ENCODE assay signal across 18 cellular contexts in genomic region chr18:49548266-49548665, GRCh38. TPM values are rescaled to one million over a fixed set of nuclear protein-coding genes. Genes with fewer than 3 reads are reported as not detected.
A peak's percentile ranks its signal among the peaks of the same experiment; 100 is the strongest.
DNase-seq lines count a peak whose midpoint lies in the region; ATAC-seq and TF ChIP-seq lines count a peak whose summit lies in the region.
"Had no signal": no experiment of that assay in that cellular context is flagged by ENCODE, and none has a peak within 500 bp of the region (broad histone marks: within the 10 kb centered on the region; RNA-seq: fewer than 3 reads in every experiment).

No MANE protein-coding gene starts in this region.

- CTCF ChIA-PET in HCT116 (lab: Charles Lee) = interaction anchor here (1.0 to 1.1 kb wide), 2 partner anchors 12 to 178 kb away, joined by 3 read pairs; no protein-coding TSS in a partner anchor

- no peaks in the 10 kb centered on the region for H3K9me3 ChIP-seq in HCT116 (ENCODE audit: control insufficient read depth in 1 of 2, insufficient read depth in 1 of 2, low read depth in 1 of 2, low read length in 2 of 2)
- H3K9me3 ChIP-seq: psoas muscle had no signal

- no peak for TF ChIP-seq CTCF in HCT116 (IDR thresholded peaks at IDR 0.05 in 2 of 3, conservative IDR thresholded peaks at IDR 0.05 in 1 of 3; ENCODE audit: borderline replicate concordance in 1 of 3, insufficient read depth in 1 of 3, low read depth in 2 of 3, low read length in 2 of 3)

- no peak overlapping the region for H3K9ac ChIP-seq in HCT116 (ENCODE audit: low read length)

- no peak for TF ChIP-seq RAD21 in HCT116 (IDR thresholded peaks at IDR 0.05; ENCODE audit: low read depth)

- H3K27ac ChIP-seq in HCT116 (ENCODE audit: low read depth, low read length) = peak overlapping the region; percentile 72
- H3K27ac ChIP-seq: coronary artery, psoas muscle, SK-N-MC had no signal

- no peaks in the 10 kb centered on the region; the same call in 1 of the 2 replicates for H3K9me2 ChIP-seq in HCT116 (ENCODE audit: insufficient read depth)

- H3K4me3 ChIP-seq in HCT116 (replicated peaks in 1 of 2; ENCODE audit: low read depth in 1 of 2, low read length in 2 of 2) = peak overlapping the region in 1 of 2 experiments; percentile 1; a peak in 1 of 4 replicates
- H3K4me3 ChIP-seq: coronary artery, psoas muscle, SK-N-MC had no signal

- DNase-seq in A172 (ENCODE audit: low spot score) (peak; percentile 51), HCT116 (ENCODE audit: low read depth, low spot score) (peak; percentile 22), glomerular visceral epithelial cell (ENCODE audit: extremely low spot score) (peak; percentile 38), NCI-H128 (lab: John Stamatoyannopoulos, UW; ENCODE audit: unreplicated experiment) (no peak), retina (no peak)
- DNase-seq: activated CD8-positive, alpha-beta memory T cell treated with anti-CD3 and anti-CD28 coated beads, Interleukin-2, amount 50 U/mL, for 48 hours; activated naive CD8-positive, alpha-beta T cell treated with anti-CD3 and anti-CD28 coated beads, Interleukin-2, amount 10 ng/mL, durations not matched to agents 7 days and 5 days; DMS79 treated with DMSO at 0.1 percent for 48 hours; NCI-H1694 treated with DMSO at 0.1 percent for 48 hours; NCI-H82; psoas muscle; stimulated activated CD4-positive, alpha-beta T cell treated with anti-CD3 and anti-CD28 coated beads, Interleukin-2, amount 100 ng/mL, for 48 hours had no signal

- H3K79me2 ChIP-seq in HCT116 (ENCODE audit: insufficient read depth, low read length) = no peaks in the 10 kb centered on the region

- RAD21 ChIA-PET in HCT116 (lab: Charles Lee; ENCODE audit: low non-redundant PET in 1 of 2, low total read pairs in 2 of 2, uncharacterized antibody in 2 of 2, unreplicated experiment in 2 of 2) = no interaction called here

- ATAC-seq in HCT116 (peak; percentile 70), SK-N-SH treated with all-trans-retinoic acid at 6 μM for 48 hours (peak; percentile 89), GM19324 (IDR thresholded peaks at IDR 0.05; ENCODE audit: low FRiP score, unreplicated experiment) (no peak), HG03025 (IDR thresholded peaks at IDR 0.05; ENCODE audit: low FRiP score, unreplicated experiment) (no peak)
- ATAC-seq: psoas muscle, WTC11 had no signal

- H3K4me2 ChIP-seq in HCT116 (ENCODE audit: low read length) = peak overlapping the region; percentile 57

- intact Hi-C loops in HCT116 (cut with micrococcal nuclease) = no loop called here

- peaks cover 35 to 54% of the 10 kb centered on the region in 2 experiments for H3K4me1 ChIP-seq in HCT116 (ENCODE audit: control insufficient read depth in 1 of 2, insufficient read depth in 2 of 2, low read length in 2 of 2)
- H3K4me1 ChIP-seq: psoas muscle had no signal

- H4K20me1 ChIP-seq in HCT116 (ENCODE audit: insufficient read depth) = no peaks in the 10 kb centered on the region

- POLR2A ChIA-PET in HCT116 (lab: Charles Lee) = no interaction called here

- no peak for TF ChIP-seq POLR2A in HCT116 (IDR thresholded peaks at IDR 0.05; ENCODE audit: borderline replicate concordance, extremely low read depth, insufficient read depth, insufficient read length)

- H2AFZ ChIP-seq in HCT116 (ENCODE audit: low read depth, low read length, poor library complexity, severe bottlenecking) = peak overlapping the region; percentile 71

- H3K36me3 ChIP-seq in HCT116 (ENCODE audit: control insufficient read depth in 1 of 2, insufficient read depth in 2 of 2, low read length in 2 of 2) = no peaks in the 10 kb centered on the region

- BruUV-seq in HCT116 (replicated peaks; lab: Mats Ljungman, UMichigan) = no TSS peak

- H3K27me3 ChIP-seq in HCT116 (ENCODE audit: insufficient read depth, low read length) = no peaks in the 10 kb centered on the region

TF ChIP-seq in HCT116, 20 proteins besides CTCF, POLR2A, EP300 and RAD21 (continues in another document):
- no peak for TF ChIP-seq EGR1 (IDR thresholded peaks at IDR 0.05; ENCODE audit: low read depth)
- no peak for TF ChIP-seq ATF3 (IDR thresholded peaks at IDR 0.05)
- TF ChIP-seq POLR2AphosphoS5 (IDR thresholded peaks at IDR 0.05; ENCODE audit: low read depth, low read length) = no peak
- TF ChIP-seq REST (IDR thresholded peaks at IDR 0.05; ENCODE audit: low read depth) = no peak
- TF ChIP-seq FOSL1 (IDR thresholded peaks at IDR 0.05; ENCODE audit: low read depth) = peak; percentile 64
- no peak for TF ChIP-seq TCF7L2 (IDR thresholded peaks at IDR 0.05; ENCODE audit: borderline replicate concordance, extremely low read depth, insufficient read depth, insufficient read length)
- peak; percentile 48 for TF ChIP-seq JUND (IDR thresholded peaks at IDR 0.05)
- no peak for TF ChIP-seq EZH2phosphoT487 (IDR thresholded peaks at IDR 0.05; ENCODE audit: borderline replicate concordance)
- TF ChIP-seq ZNF274 (IDR thresholded peaks at IDR 0.05; ENCODE audit: low read depth, low read length) = no peak

TF ChIP-seq in SK-N-SH treated with all-trans-retinoic acid at 6 μM for 48 hours, 23 proteins besides CTCF, POLR2A, EP300 and RAD21 (continues in another document):
- no peak for TF ChIP-seq TCF4 (CRISPR knock-in tag; IDR thresholded peaks at IDR 0.05; ENCODE audit: borderline replicate concordance)
- no peak for TF ChIP-seq PPARA (CRISPR knock-in tag; IDR thresholded peaks at IDR 0.05; ENCODE audit: borderline replicate concordance)
- no peak for TF ChIP-seq CSRNP3 (CRISPR knock-in tag; IDR thresholded peaks at IDR 0.05)
- no peak for TF ChIP-seq OSR1 (CRISPR knock-in tag; IDR thresholded peaks at IDR 0.05)
- no peak for TF ChIP-seq ZC3H10 (CRISPR knock-in tag; IDR thresholded peaks at IDR 0.05)
- no peak for TF ChIP-seq ARNTL (CRISPR knock-in tag; IDR thresholded peaks at IDR 0.05; ENCODE audit: borderline replicate concordance, low read depth)
- TF ChIP-seq TOX (CRISPR knock-in tag; IDR thresholded peaks at IDR 0.05; ENCODE audit: borderline replicate concordance) = no peak
- TF ChIP-seq SNAI2 (CRISPR knock-in tag; IDR thresholded peaks at IDR 0.05) = no peak
- no peak for TF ChIP-seq CREB5 (CRISPR knock-in tag; IDR thresholded peaks at IDR 0.05; ENCODE audit: low read depth)
- no peak for TF ChIP-seq RARB (CRISPR knock-in tag; IDR thresholded peaks at IDR 0.05)
- no peak for TF ChIP-seq ZNF565 (CRISPR knock-in tag; conservative IDR thresholded peaks at IDR 0.05; ENCODE audit: low read depth)
- TF ChIP-seq POU6F1 (CRISPR knock-in tag; IDR thresholded peaks at IDR 0.05; ENCODE audit: borderline replicate concordance, low read depth) = no peak
- no peak for TF ChIP-seq ESRRG (CRISPR knock-in tag; IDR thresholded peaks at IDR 0.05)
- no peak for TF ChIP-seq CSDC2 (CRISPR knock-in tag; IDR thresholded peaks at IDR 0.05)

RNA-seq across cellular contexts. Expression of gene LIPG, which starts 13.6 kb away (rescaled TPM):
- total RNA-seq in A172 (2014; rRNA removed; shearing (Covaris generic)) = 3.2 and 3.7 TPM in 2 replicates
- 2.6 TPM for total RNA-seq in HCT116 (2021; ENCODE audit: unreplicated experiment)
- 3.6 and 4.1 TPM in 2 replicates for polyA plus RNA-seq in HCT116 (2012)

RNA-seq across cellular contexts. Expression of gene RPL17, which starts 56.0 kb away (rescaled TPM):
- total RNA-seq in A172 (2014; rRNA removed; shearing (Covaris generic)) = 1,215 and 1,245 TPM in 2 replicates
- 2,373 TPM for total RNA-seq in HCT116 (2021; ENCODE audit: unreplicated experiment)
- polyA plus RNA-seq in HCT116 (2012) = 3,743 and 4,174 TPM in 2 replicates

Comparison
In these comparisons a context has a peak if more than half of its experiments do, and no peak if none do; other contexts are left out.
1. DNase-seq: peak in A172 (single experiment), HCT116 (single experiment) and glomerular visceral epithelial cell (single experiment); none in NCI-H128 (single experiment) and retina (single experiment).
2. ATAC-seq: peak in HCT116 (single experiment) and SK-N-SH treated with all-trans-retinoic acid at 6 μM for 48 hours (single experiment); none in GM19324 (single experiment) and HG03025 (single experiment).